ENCODE assay signal across 22 cellular contexts in genomic region chr7:105067691-105068090, GRCh38.
"Had no signal": no experiment of that assay in that cellular context is flagged by ENCODE, and none has a peak within 500 bp of the region (broad histone marks: within the 10 kb centered on the region; RNA-seq: fewer than 3 reads in every experiment).

No MANE protein-coding gene starts in this region.

- H3K27me3 Mint-ChIP-seq: activated B cell treated with CpG ODN at 0.5 μM for 24 hours; dendritic cell treated with granulocyte-macrophage colony-stimulating factor and Interleukin-4, amounts not matched to agents 40 ng/mL and 50 ng/mL, for 4 days; stimulated activated naive CD8-positive, alpha-beta T cell treated with anti-CD3 and anti-CD28 coated beads, Interleukin-15, amount 100 ng/mL, for 72 hours; T-cell had no signal

- H3K4me1 ChIP-seq: lower lobe of right lung, psoas muscle, testis, upper lobe of right lung had no signal

- H3K9me3 Mint-ChIP-seq: activated B cell treated with CpG ODN at 0.5 μM for 24 hours; activated naive CD4-positive, alpha-beta T cell treated with anti-CD3 and anti-CD28 coated beads, Interleukin-2, amount 50 U/mL, for 72 hours; activated T-cell treated with anti-CD3 and anti-CD28 coated beads, Interleukin-2, amount 50 U/mL, for 72 hours; dendritic cell treated with granulocyte-macrophage colony-stimulating factor and Interleukin-4, amounts not matched to agents 40 ng/mL and 50 ng/mL, for 4 days; neural crest cell; stimulated activated naive CD8-positive, alpha-beta T cell treated with anti-CD3 and anti-CD28 coated beads, Interleukin-15, amount 100 ng/mL, for 72 hours; T-cell had no signal

- ATAC-seq: activated naive CD4-positive, alpha-beta T cell treated with anti-CD3 and anti-CD28 coated beads, Interleukin-2, amount 50 U/mL, for 72 hours; activated T-cell treated with anti-CD3 and anti-CD28 coated beads, Interleukin-2, amount 50 U/mL, for 72 hours; left cardiac atrium; lower lobe of right lung; SK-N-SH treated with all-trans-retinoic acid at 6 μM for 48 hours; stimulated activated naive CD8-positive, alpha-beta T cell treated with anti-CD3 and anti-CD28 coated beads, Interleukin-15, amount 100 ng/mL, for 72 hours; T-cell; upper lobe of right lung had no signal

- H3K4me3 ChIP-seq: lower lobe of right lung, psoas muscle, skin epidermis, testis, upper lobe of right lung had no signal

- H3K27ac Mint-ChIP-seq: activated B cell treated with CpG ODN at 0.5 μM for 24 hours; dendritic cell treated with granulocyte-macrophage colony-stimulating factor and Interleukin-4, amounts not matched to agents 40 ng/mL and 50 ng/mL, for 4 days; T-cell had no signal

- H3K27me3 ChIP-seq: testis, upper lobe of right lung had no signal

- H3K4me3 Mint-ChIP-seq: activated B cell treated with CpG ODN at 0.5 μM for 24 hours; activated T-cell treated with anti-CD3 and anti-CD28 coated beads, Interleukin-2, amount 50 U/mL, for 72 hours; dendritic cell treated with granulocyte-macrophage colony-stimulating factor and Interleukin-4, amounts not matched to agents 40 ng/mL and 50 ng/mL, for 4 days; neural crest cell; stimulated activated naive CD8-positive, alpha-beta T cell treated with anti-CD3 and anti-CD28 coated beads, Interleukin-15, amount 100 ng/mL, for 72 hours; T-cell had no signal

- DNase-seq: activated B cell treated with CpG ODN at 0.5 μM for 24 hours; activated CD4-positive, alpha-beta T cell treated with anti-CD3 and anti-CD28 coated beads for 48 hours; activated CD8-positive, alpha-beta memory T cell treated with anti-CD3 and anti-CD28 coated beads, Interleukin-2, amount 50 U/mL, for 4 hours; activated effector memory CD4-positive, alpha-beta T cell treated with anti-CD3 and anti-CD28 coated beads, Interleukin-2, amount 50 U/mL, for 16 hours; activated T-cell treated with anti-CD3 and anti-CD28 coated beads, Interleukin-2, amount 50 U/mL, for 72 hours; amniotic stem cell; hippocampal formation; left cardiac atrium; lower lobe of right lung; psoas muscle; right cardiac atrium; stimulated activated CD4-positive, alpha-beta T cell treated with anti-CD3 and anti-CD28 coated beads, Interleukin-2, amount 100 ng/mL, for 48 hours; stimulated activated naive CD8-positive, alpha-beta T cell treated with anti-CD3 and anti-CD28 coated beads, Interleukin-15, amount 100 ng/mL, for 72 hours; T-cell; T-helper 9 cell; testis; upper lobe of right lung had no signal

- H3K27ac ChIP-seq: lower lobe of right lung, psoas muscle, skin epidermis, testis, upper lobe of right lung had no signal

- H3K9me3 ChIP-seq: lower lobe of right lung, psoas muscle, testis, upper lobe of right lung had no signal

- H3K4me1 Mint-ChIP-seq: activated B cell treated with CpG ODN at 0.5 μM for 24 hours, neural crest cell had no signal
